12 cellular contexts compared by ENCODE assay signal in the genomic region with DNA sequence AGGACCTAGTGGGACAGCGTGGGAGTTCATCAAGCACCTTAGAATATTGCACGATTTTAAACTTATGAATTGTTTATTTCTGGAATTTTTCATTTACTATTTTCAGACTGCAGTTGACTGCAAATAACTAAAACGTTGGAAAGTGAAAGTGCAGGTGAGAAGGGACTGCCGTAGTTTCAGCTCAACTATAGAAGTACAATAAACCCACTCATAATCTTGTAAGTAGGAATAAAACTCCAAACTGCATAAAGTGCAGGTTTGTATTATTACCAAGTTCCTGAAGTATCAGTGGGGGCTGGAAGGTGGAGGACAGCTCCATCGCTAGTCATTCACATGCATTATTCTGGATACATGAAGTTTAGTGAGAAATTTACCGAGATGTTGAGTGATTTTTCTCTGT. TPM values are rescaled to one million over a fixed set of nuclear protein-coding genes. Genes with fewer than 3 reads are reported as not detected.
A peak's percentile ranks its signal among the peaks of the same experiment; 100 is the strongest.
DNase-seq lines count a peak whose midpoint lies in the region; ATAC-seq and TF ChIP-seq lines count a peak whose summit lies in the region.
"Had no signal": no experiment of that assay in that cellular context is flagged by ENCODE, and none has a peak within 500 bp of the region (broad histone marks: within the 10 kb centered on the region; RNA-seq: fewer than 3 reads in every experiment).

No MANE protein-coding gene starts in this region.

- peak overlapping the region; percentile 2; the same call in 1 of the 2 replicates for H2AFZ ChIP-seq in OCI-LY1 (ENCODE audit: low read length)

- no peak for DNase-seq in activated T-cell treated with anti-CD3 and anti-CD28 coated beads, Interleukin-2, amount 50 U/mL, for 4 hours
- DNase-seq in activated T-cell treated with anti-CD3 and anti-CD28 coated beads, Interleukin-2, amount 50 U/mL, for 1 hour = no peak
- DNase-seq in spleen = no peak
- DNase-seq in COLO668 (lab: John Stamatoyannopoulos, UW; ENCODE audit: unreplicated experiment) = no peak
- DNase-seq in HFFc6 = no peak
- DNase-seq in GM10248 (ENCODE audit: extremely low spot score) = no peak
- DNase-seq: NCI-H345 had no signal

- no peak overlapping the region for H3K27ac Mint-ChIP-seq in HFFc6

- H3K27me3 ChIP-seq in OCI-LY1 (ENCODE audit: insufficient read depth, low read length) (no peaks in the 10 kb centered on the region), duodenal mucosa (ENCODE audit: control insufficient read depth in 1 of 2, insufficient read depth in 2 of 2, low read length in 2 of 2) (no peaks in the 10 kb centered on the region), spleen (replicated peaks in 1 of 7) (no peaks in the 10 kb centered on the region)
- H3K27me3 ChIP-seq: dorsolateral prefrontal cortex, upper lobe of left lung had no signal

- H3K79me2 ChIP-seq in OCI-LY1 (ENCODE audit: insufficient read depth, low read length) = no peaks in the 10 kb centered on the region

- H3F3A ChIP-seq in OCI-LY1 (ENCODE audit: insufficient read depth, low read length) = peaks cover 8% of the 10 kb centered on the region

- no peaks in the 10 kb centered on the region for H3K9me2 ChIP-seq in OCI-LY1 (ENCODE audit: low read depth, low read length)

- ATAC-seq in activated T-cell treated with anti-CD3 and anti-CD28 coated beads, Interleukin-2, amount 50 U/mL, for 4 hours = no peak

- intact Hi-C loops in spleen (cut with DNase I; ENCODE audit: low total_unique reads) = no loop called here

- peak overlapping the region; percentile 56 for H3K4me3 ChIP-seq in OCI-LY1 (ENCODE audit: low read depth, low read length, poor library complexity, severe bottlenecking)
- peak overlapping the region; percentile 48 to 55 for H3K4me3 ChIP-seq in duodenal mucosa (ENCODE audit: low read depth in 1 of 2, low read length in 2 of 2)
- peak overlapping the region in 3 of 8 donors; percentile 12 to 54 (median 20) for H3K4me3 ChIP-seq in spleen
- H3K4me3 ChIP-seq: lung, upper lobe of left lung had no signal

- H4K20me1 ChIP-seq in OCI-LY1 (ENCODE audit: insufficient read depth, low read length) = no peaks in the 10 kb centered on the region

- CTCF ChIA-PET in GM10248 (lab: Yijun Ruan, JAX) = interaction anchor here (0.7 to 3.8 kb wide), 7 partner anchors 9 to 157 kb away, joined by 3 to 14 read pairs (median 3); partner anchors contain the start of gene PLCL2

- no peak for TF ChIP-seq POLR2A in spleen (IDR thresholded peaks at IDR 0.05)

- H3K9me3 ChIP-seq in OCI-LY1 (ENCODE audit: low read length) (no peaks in the 10 kb centered on the region), duodenal mucosa (ENCODE audit: control insufficient read depth in 1 of 2, low read length in 2 of 2) (no peaks in the 10 kb centered on the region), spleen (no peaks in the 10 kb centered on the region)
- H3K9me3 ChIP-seq: upper lobe of left lung had no signal

- H3K36me3 Mint-ChIP-seq in activated T-cell treated with anti-CD3 and anti-CD28 coated beads, Interleukin-2, amount 50 U/mL, for 4 hours (ENCODE audit: insufficient read depth) = no peaks in the 10 kb centered on the region
- H3K36me3 Mint-ChIP-seq in HFFc6 (ENCODE audit: low read depth) = no peaks in the 10 kb centered on the region

- 32 to 46% (median 36%) methylated on average over 6 of the region's 6 CpGs for WGBS in spleen, 5 donors

- peak overlapping the region; percentile 99 for H3K27ac ChIP-seq in OCI-LY1 (ENCODE audit: low read depth, low read length, poor library complexity, severe bottlenecking)
- no peak overlapping the region for H3K27ac ChIP-seq in duodenal mucosa (ENCODE audit: low read depth, low read length)
- H3K27ac ChIP-seq in spleen = peak overlapping the region in 7 of 8 donors; percentile 86 to 92 (median 90)

- H3K4me1 ChIP-seq in OCI-LY1 (ENCODE audit: insufficient read depth, low read length, severe bottlenecking) (peaks cover 89% of the 10 kb centered on the region), duodenal mucosa (ENCODE audit: control insufficient read depth in 1 of 2, insufficient read depth in 2 of 2, low read length in 2 of 2) (peaks cover 36 to 42% of the 10 kb centered on the region in 2 donors), spleen (peaks cover 16 to 82% (median 48%) of the 10 kb centered on the region in 6 donors)

- no peaks in the 10 kb centered on the region for H3K27me3 Mint-ChIP-seq in activated T-cell treated with anti-CD3 and anti-CD28 coated beads, Interleukin-2, amount 50 U/mL, for 4 hours (ENCODE audit: low read depth)
- peaks cover 1% of the 10 kb centered on the region; the same call in 1 of the 2 replicates for H3K27me3 Mint-ChIP-seq in HFFc6 (ENCODE audit: insufficient read depth)

- H3K9ac ChIP-seq in OCI-LY1 (ENCODE audit: low read length) = peak overlapping the region; percentile 71
- peak overlapping the region; percentile 30 for H3K9ac ChIP-seq in duodenal mucosa (ENCODE audit: low read depth in 1 of 2, low read length in 2 of 2)

- peak overlapping the region; percentile 77 for H3K4me3 Mint-ChIP-seq in activated T-cell treated with anti-CD3 and anti-CD28 coated beads, Interleukin-2, amount 50 U/mL, for 4 hours
- H3K4me3 Mint-ChIP-seq in HFFc6 = no peak overlapping the region

- H3K4me2 ChIP-seq in OCI-LY1 (ENCODE audit: low read length) = peak overlapping the region; percentile 77

- no peak for TF ChIP-seq CTCF in OCI-LY1 (IDR thresholded peaks at IDR 0.05; ENCODE audit: low read length)
- TF ChIP-seq CTCF in spleen (IDR thresholded peaks at IDR 0.05 in 8 of 11, conservative IDR thresholded peaks at IDR 0.05 in 3 of 11) = no peak
- no peak for TF ChIP-seq CTCF in HFFc6 (IDR thresholded peaks at IDR 0.05)
- no peak for TF ChIP-seq CTCF in GM10248 (IDR thresholded peaks at IDR 0.05; ENCODE audit: control extremely low read depth, extremely low read depth, low read depth, missing control alignments)

- POLR2A ChIA-PET in GM10248 (lab: Yijun Ruan, JAX) = no interaction called here

- peaks cover 76% of the 10 kb centered on the region for H3K4me1 Mint-ChIP-seq in activated T-cell treated with anti-CD3 and anti-CD28 coated beads, Interleukin-2, amount 50 U/mL, for 4 hours (ENCODE audit: low read depth)
- peaks cover 13% of the 10 kb centered on the region; the same call in 1 of the 2 replicates for H3K4me1 Mint-ChIP-seq in HFFc6 (ENCODE audit: low read depth)

- H3K9me3 Mint-ChIP-seq in activated T-cell treated with anti-CD3 and anti-CD28 coated beads, Interleukin-2, amount 50 U/mL, for 4 hours = no peaks in the 10 kb centered on the region
- no peaks in the 10 kb centered on the region for H3K9me3 Mint-ChIP-seq in HFFc6

- no peaks in the 10 kb centered on the region for H3K36me3 ChIP-seq in OCI-LY1 (ENCODE audit: insufficient read depth, low read length)
- H3K36me3 ChIP-seq in duodenal mucosa (ENCODE audit: control insufficient read depth in 1 of 2, insufficient read depth in 2 of 2, low read length in 2 of 2) = no peaks in the 10 kb centered on the region
- H3K36me3 ChIP-seq in spleen = no peaks in the 10 kb centered on the region
- H3K36me3 ChIP-seq: upper lobe of left lung had no signal

RNA-seq across cellular contexts. Expression of gene PLCL2, which starts 43.4 kb away (rescaled TPM):
- total RNA-seq in activated T-cell treated with anti-CD3 and anti-CD28 coated beads, Interleukin-2, amount 50 U/mL, for 4 hours = 10 to 100 TPM; 12.6 to 14.2 (median 12.7) TPM
- total RNA-seq in spleen = 10 to 100 TPM; 41.0 to 60.4 (median 48.0) TPM
- 1 to 10 TPM; 6.9 to 9.6 (median 7.3) TPM for polyA plus RNA-seq in spleen
- 1 to 10 TPM; 3.9 to 6.4 (median 5.7) TPM for total RNA-seq in HFFc6 (2021; fragmentation: NEBNext Ultra II Directional; extraction: Animal tissue kit (Norgen Biotek cat#: 25700))
